ENCODE assay signal across 8 cellular contexts in the genomic region with DNA sequence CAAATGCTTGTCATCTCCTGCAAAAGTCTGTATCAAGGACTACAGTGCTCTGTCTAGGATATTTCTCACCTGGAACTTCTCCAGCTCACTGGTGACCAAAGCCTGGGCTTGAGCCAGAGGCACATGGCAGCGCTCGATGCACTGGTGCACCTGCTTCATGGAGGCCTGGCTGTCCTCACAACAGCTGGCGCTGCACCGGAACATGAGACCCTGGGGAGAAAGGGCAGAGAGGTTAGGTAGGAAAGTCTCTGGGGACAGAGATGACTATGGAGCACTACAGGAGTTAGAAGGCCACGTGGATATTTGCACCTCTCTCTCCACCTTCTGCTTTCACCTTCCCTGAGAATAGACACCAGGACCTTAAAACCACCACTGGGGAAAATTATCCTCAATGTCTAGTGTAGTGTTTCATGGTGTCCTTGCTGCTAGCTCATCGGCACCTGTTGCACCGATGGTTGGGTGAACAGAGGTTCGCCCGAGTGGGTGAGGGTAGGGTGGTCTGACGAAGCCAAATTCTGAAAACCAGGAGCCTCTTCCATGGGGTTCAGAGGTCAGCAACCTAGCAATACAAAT. TPM values are rescaled to one million over a fixed set of nuclear protein-coding genes. Genes with fewer than 3 reads are reported as not detected.
DNase-seq lines count a peak whose midpoint lies in the region; ATAC-seq and TF ChIP-seq lines count a peak whose summit lies in the region.

No MANE protein-coding gene starts in this region.

- peaks cover 11% of the 10 kb centered on the region for H3K79me2 ChIP-seq in osteoblast (ENCODE audit: insufficient read depth, low read length)

- H3K4me2 ChIP-seq in osteoblast (ENCODE audit: insufficient read depth, low read length), result peak overlapping the region; percentile 91

- peaks cover 5% of the 10 kb centered on the region for H3K4me1 ChIP-seq in osteoblast (ENCODE audit: insufficient read depth, low read length)

- peak overlapping the region; percentile 94 for H2AFZ ChIP-seq in osteoblast (ENCODE audit: low read length)

- TF ChIP-seq CTCF in GM06990 (IDR thresholded peaks at IDR 0.05; ENCODE audit: insufficient read depth, low read length, poor library complexity, severe bottlenecking) (no peak), osteoblast (IDR thresholded peaks at IDR 0.05; ENCODE audit: extremely low read depth, low read depth, low read length) (no peak)

- peak overlapping the region; percentile 83 to 92 for H3K27ac Mint-ChIP-seq in effector memory CD8-positive, alpha-beta T cell

- peaks cover 37% of the 10 kb centered on the region for H3K36me3 Mint-ChIP-seq in effector memory CD8-positive, alpha-beta T cell (ENCODE audit: insufficient read depth)

- H3K36me3 ChIP-seq in GM06990 (ENCODE audit: control insufficient read depth, insufficient read depth, low read length) (peaks cover 1% of the 10 kb centered on the region), osteoblast (ENCODE audit: insufficient read depth, low read length) (peaks cover 39% of the 10 kb centered on the region)

- no peaks in the 10 kb centered on the region for H4K20me1 ChIP-seq in osteoblast (ENCODE audit: insufficient read depth, low read length)

- no peaks in the 10 kb centered on the region for H3K9me3 Mint-ChIP-seq in effector memory CD8-positive, alpha-beta T cell

- peak overlapping the region; percentile 90 to 92 for H3K4me3 Mint-ChIP-seq in effector memory CD8-positive, alpha-beta T cell

- DNase-seq in GM06990 (ENCODE audit: extremely low read depth, insufficient read length), result no peak
- DNase-seq in NCI-H146 (lab: John Stamatoyannopoulos, UW), result peak; percentile 17
- DNase-seq in effector memory CD8-positive, alpha-beta T cell, result no peak
- no peak for DNase-seq in osteoblast (ENCODE audit: insufficient read length, low spot score, missing footprints)
- DNase-seq in NOMO-1 treated with dmso at 0.1 percent for 144 hours (lab: John Stamatoyannopoulos, UW; ENCODE audit: unreplicated experiment), result no peak
- no peak for DNase-seq in KG1 (lab: John Stamatoyannopoulos, UW)
- no peak for DNase-seq in HPDE6-E6E7 (ENCODE audit: extremely low spot score)
- DNase-seq in kidney glomerular epithelial cell (lab: John Stamatoyannopoulos, UW), result no peak

- peaks cover 11 to 17% of the 10 kb centered on the region in 2 donors for H3K4me1 Mint-ChIP-seq in effector memory CD8-positive, alpha-beta T cell (ENCODE audit: low read depth in 2 of 2)

- no peaks in the 10 kb centered on the region for H3K9me3 ChIP-seq in osteoblast (ENCODE audit: low read depth, low read length)

- peak overlapping the region; percentile 66 for H3K27ac ChIP-seq in osteoblast (ENCODE audit: low read depth, low read length)

- no peak for ATAC-seq in effector memory CD8-positive, alpha-beta T cell (replicated peaks)

- peak overlapping the region; percentile 86 for H3K4me3 ChIP-seq in GM06990 (replicated peaks; ENCODE audit: low read depth, low read length)
- H3K4me3 ChIP-seq in osteoblast (ENCODE audit: insufficient read depth, low read length), result peak overlapping the region; percentile 94

- H3K27me3 ChIP-seq in GM06990 (replicated peaks; ENCODE audit: control insufficient read depth, insufficient read depth, low read length) (no peaks in the 10 kb centered on the region), osteoblast (ENCODE audit: insufficient read depth, low read length) (peaks cover 3% of the 10 kb centered on the region)

- H3K27me3 Mint-ChIP-seq in effector memory CD8-positive, alpha-beta T cell, result no peaks in the 10 kb centered on the region

RNA-seq across cellular contexts. Expression of a gene that starts 1.0 kb away (rescaled TPM):
- total RNA-seq in osteoblast, result 21.7 and 31.5 TPM in 2 replicates

RNA-seq across cellular contexts. Expression of a gene that starts 7.3 kb away (rescaled TPM):
- total RNA-seq in osteoblast, result 89.9 and 97.4 TPM in 2 replicates

RNA-seq across cellular contexts. Expression of a gene that starts 42.9 kb away (rescaled TPM):
- total RNA-seq in osteoblast, result 74.2 and 82.2 TPM in 2 replicates

RNA-seq across cellular contexts. Expression of a gene that starts 52.4 kb away (rescaled TPM):
- 87.6 and 92.5 TPM in 2 replicates for total RNA-seq in osteoblast
